ENCODE assay signal across 1 cellular context in genomic region chr20:41664584-41664983, GRCh38.
TF ChIP-seq lines count a peak whose summit lies in the region.

No MANE protein-coding gene starts in this region.

TF ChIP-seq in HepG2, 621 proteins besides CTCF, POLR2A, EP300 and RAD21 (continued from another document):
- TF ChIP-seq ZNF710 (CRISPR knock-in tag; IDR thresholded peaks at IDR 0.05; ENCODE audit: borderline replicate concordance) (no peak), ATF1 (CRISPR knock-in tag; IDR thresholded peaks at IDR 0.05) (0 out of 2 replicates have a peak, but pooled peaks have one; percentile 26), REST (IDR thresholded peaks at IDR 0.05; ENCODE audit: borderline replicate concordance in 1 of 2, low read depth in 1 of 2, low read length in 2 of 2) (no peak), BCL3 (CRISPR knock-in tag; IDR thresholded peaks at IDR 0.05) (no peak), FOXP4 (CRISPR knock-in tag; IDR thresholded peaks at IDR 0.05) (no peak), ZBTB21 (CRISPR knock-in tag; IDR thresholded peaks at IDR 0.05) (no peak), ZNF512 (CRISPR knock-in tag; IDR thresholded peaks at IDR 0.05) (no peak), SMARCE1 (IDR thresholded peaks at IDR 0.05; ENCODE audit: borderline replicate concordance) (no peak), ZNF547 (CRISPR knock-in tag; IDR thresholded peaks at IDR 0.05) (no peak), ATF4 (CRISPR knock-in tag; IDR thresholded peaks at IDR 0.05) (no peak), HDAC6 (IDR thresholded peaks at IDR 0.05; ENCODE audit: low read depth, low read length) (no peak), CBX1 (IDR thresholded peaks at IDR 0.05; ENCODE audit: low read depth) (no peak), ZNF24 (IDR thresholded peaks at IDR 0.05) (no peak), HCFC1 (IDR thresholded peaks at IDR 0.05; ENCODE audit: low read depth, low read length) (peak; percentile 57; the same call in 1 of the 2 replicates)
